In genomic region chrX:45198301-45198700, GRCh38 we compare ENCODE assay signal across 25 cellular contexts. TPM values are rescaled to one million over a fixed set of nuclear protein-coding genes. Genes with fewer than 3 reads are reported as not detected.
DNase-seq lines count a peak whose midpoint lies in the region; ATAC-seq, FAIRE-seq and TF ChIP-seq lines count a peak whose summit lies in the region.
"Had no signal": no experiment of that assay in that cellular context is flagged by ENCODE, and none has a peak within 500 bp of the region (broad histone marks: within the 10 kb centered on the region; RNA-seq: fewer than 3 reads in every experiment).

No MANE protein-coding gene starts in this region.

- H3K4me3 ChIP-seq in left ventricle myocardium inferior: peak overlapping the region; percentile 60
- peak overlapping the region in 1 of 2 donors; percentile 38 for H3K4me3 ChIP-seq in right atrium auricular region
- peak overlapping the region in 2 of 3 experiments; percentile 38 to 80 for H3K4me3 ChIP-seq in endothelial cell of umbilical vein (replicated peaks in 1 of 3; ENCODE audit: insufficient read depth in 1 of 3, low read depth in 1 of 3, low read length in 3 of 3)
- H3K4me3 ChIP-seq in psoas muscle: peak overlapping the region; percentile 57
- H3K4me3 ChIP-seq in neural progenitor cell: no peak overlapping the region
- H3K4me3 ChIP-seq: A549, BLaER1, GM23338 had no signal

- FAIRE-seq in endothelial cell of umbilical vein (lab: Jason Lieb, UNC): no peak
- FAIRE-seq: GM12892, GM18507 had no signal

- intact Hi-C loops in left ventricle myocardium inferior (cut with micrococcal nuclease): no loop called here
- intact Hi-C loops in endothelial cell of umbilical vein (cut with micrococcal nuclease): loop anchor here (1.0 to 10.0 kb wide), 9 partner anchors 11 to 1128 kb away; partner anchors contain the start of gene FUNDC1
- intact Hi-C loops in psoas muscle (cut with DNase I): loop anchor here in 1 of 2 donors (10.0 kb wide), 1 partner anchor 1244 kb away; no protein-coding TSS in a partner anchor

- H3K4me1 Mint-ChIP-seq in neural progenitor cell: no peaks in the 10 kb centered on the region

- H3K79me2 ChIP-seq in endothelial cell of umbilical vein (ENCODE audit: control insufficient read depth, insufficient read depth, low read length) (peaks cover 3% of the 10 kb centered on the region), neural progenitor cell (ENCODE audit: low read depth) (no peaks in the 10 kb centered on the region)

- H3K9me1 ChIP-seq in endothelial cell of umbilical vein (replicated peaks; ENCODE audit: control insufficient read depth, extremely low read depth, insufficient read depth, low read length): no peaks in the 10 kb centered on the region

- 35 to 37% (median 37%) methylated on average over 3 of the region's 3 CpGs for WGBS in psoas muscle, 3 donors

- CTCF ChIA-PET in endothelial cell of umbilical vein (lab: Charles Lee): interaction anchor here (1.0 to 2.1 kb wide), 2 partner anchors 11 to 307 kb away, joined by 3 to 10 read pairs; no protein-coding TSS in a partner anchor

- H3K36me3 Mint-ChIP-seq in neural progenitor cell: no peaks in the 10 kb centered on the region
- H3K36me3 Mint-ChIP-seq: CD4-positive, alpha-beta memory T cell had no signal

- no peak for ATAC-seq in psoas muscle
- ATAC-seq in HG02623 (IDR thresholded peaks at IDR 0.05; ENCODE audit: unreplicated experiment): no peak
- no peak for ATAC-seq in HG03108 (IDR thresholded peaks at IDR 0.05; ENCODE audit: unreplicated experiment)
- ATAC-seq: A549, GM23338 had no signal

- H3K36me3 ChIP-seq in left ventricle myocardium inferior: no peaks in the 10 kb centered on the region
- no peaks in the 10 kb centered on the region for H3K36me3 ChIP-seq in right atrium auricular region
- no peaks in the 10 kb centered on the region for H3K36me3 ChIP-seq in endothelial cell of umbilical vein (ENCODE audit: control insufficient read depth in 2 of 2, extremely low read depth in 1 of 2, insufficient read depth in 2 of 2, low read length in 2 of 2)
- no peaks in the 10 kb centered on the region for H3K36me3 ChIP-seq in psoas muscle (ENCODE audit: insufficient read depth in 1 of 2, low read depth in 1 of 2)
- no peaks in the 10 kb centered on the region for H3K36me3 ChIP-seq in neural progenitor cell
- H3K36me3 ChIP-seq: BLaER1 had no signal

- dilution Hi-C loops in endothelial cell of umbilical vein (cut with MboI; ENCODE audit: extremely low pct_ligation_motif_present, low sequenced_read_pairs): no loop called here

- no peak overlapping the region for H3K4me3 Mint-ChIP-seq in neural progenitor cell
- H3K4me3 Mint-ChIP-seq: CD4-positive, alpha-beta memory T cell; GM23338 had no signal

- H2AFZ ChIP-seq in endothelial cell of umbilical vein (ENCODE audit: low read depth, low read length) (no peak overlapping the region), neural progenitor cell (replicated peaks) (no peak overlapping the region)
- H2AFZ ChIP-seq: GM23338 had no signal

- H3K9me3 ChIP-seq in left ventricle myocardium inferior (replicated peaks): no peaks in the 10 kb centered on the region
- no peaks in the 10 kb centered on the region for H3K9me3 ChIP-seq in right atrium auricular region
- H3K9me3 ChIP-seq in endothelial cell of umbilical vein (replicated peaks; ENCODE audit: control insufficient read depth, insufficient read depth, low read length): no peaks in the 10 kb centered on the region
- H3K9me3 ChIP-seq in psoas muscle: no peaks in the 10 kb centered on the region
- H3K9me3 ChIP-seq in neural progenitor cell (ENCODE audit: low read depth): no peaks in the 10 kb centered on the region
- H3K9me3 ChIP-seq: A549, BLaER1 had no signal

- H3K27me3 ChIP-seq in left ventricle myocardium inferior (ENCODE audit: low read depth) (no peaks in the 10 kb centered on the region), right atrium auricular region (peaks cover 0 to 4% of the 10 kb centered on the region in 2 donors), endothelial cell of umbilical vein (ENCODE audit: control insufficient read depth in 2 of 2, insufficient read depth in 2 of 2, low read length in 2 of 2) (no peaks in the 10 kb centered on the region), psoas muscle (ENCODE audit: insufficient read depth in 3 of 3, low read length in 2 of 3) (peaks cover 0 to 38% (median 0%) of the 10 kb centered on the region in 3 donors), neural progenitor cell (no peaks in the 10 kb centered on the region)

- H3K9ac ChIP-seq in endothelial cell of umbilical vein (replicated peaks; ENCODE audit: extremely low read depth, insufficient read depth, low read length) (peak overlapping the region; percentile 80), neural progenitor cell (no peak overlapping the region)
- H3K9ac ChIP-seq: BLaER1 had no signal

- H3K27ac ChIP-seq in left ventricle myocardium inferior (replicated peaks) (peak overlapping the region; percentile 76), right atrium auricular region (peak overlapping the region in 1 of 2 donors; percentile 65), endothelial cell of umbilical vein (ENCODE audit: insufficient read depth, low read depth, low read length) (peak overlapping the region; percentile 91), psoas muscle (no peak overlapping the region), neural progenitor cell (no peak overlapping the region)
- H3K27ac ChIP-seq: A549, BLaER1 had no signal

- H3F3A ChIP-seq in neural progenitor cell (ENCODE audit: low read depth): no peaks in the 10 kb centered on the region

- H3K4me1 ChIP-seq in left ventricle myocardium inferior (no peaks in the 10 kb centered on the region), right atrium auricular region (peaks cover 0 to 8% of the 10 kb centered on the region in 2 donors), endothelial cell of umbilical vein (ENCODE audit: control insufficient read depth, extremely low read depth, insufficient read depth, low read length) (peaks cover 53% of the 10 kb centered on the region), psoas muscle (no peaks in the 10 kb centered on the region), neural progenitor cell (no peaks in the 10 kb centered on the region)
- H3K4me1 ChIP-seq: A549, BLaER1 had no signal

- no peak overlapping the region for H3K27ac Mint-ChIP-seq in neural progenitor cell
- H3K27ac Mint-ChIP-seq: CD4-positive, alpha-beta memory T cell; GM23338 had no signal

- no peak for TF ChIP-seq CTCF in left ventricle myocardium inferior (IDR thresholded peaks at IDR 0.05; ENCODE audit: borderline replicate concordance)
- TF ChIP-seq CTCF in right atrium auricular region (IDR thresholded peaks at IDR 0.05): no peak
- TF ChIP-seq CTCF in endothelial cell of umbilical vein (IDR thresholded peaks at IDR 0.05; ENCODE audit: extremely low read depth in 1 of 2, insufficient read depth in 1 of 2, low read depth in 1 of 2, low read length in 2 of 2): no peak
- TF ChIP-seq CTCF in psoas muscle (IDR thresholded peaks at IDR 0.05): no peak
- no peak for TF ChIP-seq CTCF in neural progenitor cell (IDR thresholded peaks at IDR 0.05)

- no peaks in the 10 kb centered on the region for H3K9me3 Mint-ChIP-seq in neural progenitor cell
- H3K9me3 Mint-ChIP-seq: CD4-positive, alpha-beta memory T cell; GM23338 had no signal

- no peak for DNase-seq in left ventricle myocardium inferior
- no peak for DNase-seq in right atrium auricular region (ENCODE audit: low spot score)
- peak; percentile 83 for DNase-seq in endothelial cell of umbilical vein (ENCODE audit: low read depth, low spot score)
- no peak for DNase-seq in psoas muscle
- DNase-seq in neural progenitor cell (ENCODE audit: low spot score): no peak
- no peak for DNase-seq in stimulated activated CD4-positive, alpha-beta T cell treated with anti-CD3 and anti-CD28 coated beads, Interleukin-4, amount 100 ng/mL, for 4 hours
- DNase-seq: CD4-positive, alpha-beta memory T cell; DMS53; EL; HCEC 1CT; MV-4-11; NCI-H1417; NCI-H187; NCI-H2107; NCI-H510A; NCI-H774; Right ventricle myocardium superior had no signal

- TF ChIP-seq POLR2A in endothelial cell of umbilical vein (IDR thresholded peaks at IDR 0.05; ENCODE audit: low read depth, low read length): no peak

- H3K4me2 ChIP-seq in endothelial cell of umbilical vein (ENCODE audit: insufficient read depth, low read length) (peak overlapping the region; percentile 43), neural progenitor cell (no peak overlapping the region)
- H3K4me2 ChIP-seq: A549, BLaER1, GM23338 had no signal

- BruUV-seq in endothelial cell of umbilical vein (replicated peaks; lab: Mats Ljungman, UMichigan): no TSS peak

- POLR2A ChIA-PET in endothelial cell of umbilical vein (lab: Charles Lee): interaction anchor here (0.6 to 0.9 kb wide), 2 partner anchors 11 to 307 kb away, joined by 3 read pairs; no protein-coding TSS in a partner anchor

- no peaks in the 10 kb centered on the region for H4K20me1 ChIP-seq in endothelial cell of umbilical vein (replicated peaks; ENCODE audit: control insufficient read depth, extremely low read depth, insufficient read depth, low read length)
- H4K20me1 ChIP-seq in neural progenitor cell (ENCODE audit: low read depth): no peaks in the 10 kb centered on the region
- H4K20me1 ChIP-seq: BLaER1 had no signal

- peaks cover 2% of the 10 kb centered on the region for H3K27me3 Mint-ChIP-seq in neural progenitor cell (ENCODE audit: insufficient read depth, low read depth)

TF ChIP-seq in endothelial cell of umbilical vein, 7 proteins besides CTCF, POLR2A, EP300 and RAD21 (continues in another document):
- TF ChIP-seq MAX (IDR thresholded peaks at IDR 0.05; ENCODE audit: insufficient read depth, insufficient read length) (no peak), POLR2AphosphoS5 (IDR thresholded peaks at IDR 0.05; ENCODE audit: insufficient read depth, low read depth, low read length) (no peak), GATA2 (IDR thresholded peaks at IDR 0.05; ENCODE audit: insufficient read depth, insufficient read length, low read depth, low read length) (no peak)

RNA-seq across cellular contexts. Expression of gene DIPK2B, which starts 2.4 kb away (rescaled TPM):
- total RNA-seq in left ventricle myocardium inferior (13.2 TPM), right atrium auricular region (10 to 100 TPM in 1 of 2 donors, 1 to 10 TPM in 1; 6.3 to 14.4 TPM), endothelial cell of umbilical vein (74.8 and 106 TPM in 2 replicates), psoas muscle (10 to 100 TPM; 12.0 to 19.4 (median 16.2) TPM), neural progenitor cell (ENCODE audit: low replicate concordance) (not detected in 2 replicates)
- polyA plus RNA-seq in endothelial cell of umbilical vein (42.5 and 46.0 TPM in 2 replicates), psoas muscle (10 to 100 TPM in 1 of 3 donors, 1 to 10 TPM in 2; 7.3 to 14.0 (median 8.2) TPM)
- 43.9 and 44.8 TPM in 2 replicates for polyA plus RNA-seq in endothelial cell of umbilical vein (2011; cell fraction: cytosol; rRNA removed)
- 46.7 and 49.3 TPM in 2 replicates for polyA plus RNA-seq in endothelial cell of umbilical vein (2011; cell fraction: nucleus; rRNA removed)
- polyA plus RNA-seq in endothelial cell of umbilical vein (2012): 61.1 and 79.8 TPM in 2 replicates
- 47.3 and 59.5 TPM in 2 replicates for polyA minus RNA-seq in endothelial cell of umbilical vein
- polyA minus RNA-seq in endothelial cell of umbilical vein (2011; cell fraction: cytosol; rRNA and poly(A)+ RNA removed): not detected
- 32.9 and 33.3 TPM in 2 replicates for polyA minus RNA-seq in endothelial cell of umbilical vein (2011; cell fraction: nucleus; rRNA and poly(A)+ RNA removed)
- total RNA-seq: CD4-positive, alpha-beta memory T cell; GM23338; OCI-LY7 had no signal
- polyA plus RNA-seq: A549; CD4-positive, alpha-beta memory T cell; GM23338 had no signal

Comparison
In these comparisons a context has a peak if more than half of its experiments do, and no peak if none do; other contexts are left out.
1. H3K27ac ChIP-seq: peak in left ventricle myocardium inferior (single experiment) and endothelial cell of umbilical vein (single experiment); none in psoas muscle (single experiment) and neural progenitor cell (single experiment).